In the genomic region with DNA sequence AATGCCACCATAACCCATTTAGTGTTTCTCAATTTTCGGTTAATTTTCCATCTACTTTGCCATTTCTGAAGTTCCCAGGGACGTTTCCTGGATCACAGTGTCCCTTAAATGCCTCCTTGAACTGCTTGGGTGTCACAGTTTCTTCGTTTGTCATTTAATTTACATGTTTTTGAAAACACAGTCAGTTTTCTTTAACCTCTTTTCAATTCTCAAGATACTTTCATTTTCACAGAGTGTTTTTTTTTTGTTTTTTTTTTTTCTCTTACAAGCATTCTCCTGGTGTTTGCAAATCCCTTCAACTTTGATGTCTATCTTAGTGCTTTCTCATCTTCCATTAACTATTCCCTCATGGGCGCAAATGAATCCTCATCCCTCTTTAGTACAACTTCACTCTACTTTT, we compare ENCODE assay signal across 29 cellular contexts.
"Had no signal": no experiment of that assay in that cellular context is flagged by ENCODE, and none has a peak within 500 bp of the region (broad histone marks: within the 10 kb centered on the region; RNA-seq: fewer than 3 reads in every experiment).

No MANE protein-coding gene starts in this region.

- DNase-seq: activated CD4-positive, alpha-beta memory T cell treated with anti-CD3 and anti-CD28 coated beads, Interleukin-2, amount 10 ng/mL, durations not matched to agents 7 days and 5 days; activated CD4-positive, alpha-beta T cell treated with anti-CD3 and anti-CD28 coated beads for 1 hour; activated CD4-positive, alpha-beta T cell treated with anti-CD3 and anti-CD28 coated beads for 4 hours; activated CD4-positive, alpha-beta T cell treated with anti-CD3 and anti-CD28 coated beads, Interleukin-2, amount 10 ng/mL, durations not matched to agents 7 days and 5 days; activated CD4-positive, alpha-beta T cell treated with anti-CD3 and anti-CD28 coated beads, Interleukin-2, amount 50 U/mL, for 4 hours; activated CD4-positive, CD25-positive, alpha-beta regulatory T cell; activated CD8-positive, alpha-beta memory T cell treated with anti-CD3 and anti-CD28 coated beads, Interleukin-2, amount 50 U/mL, for 48 hours; activated gamma-delta T cell; activated naive CD4-positive, alpha-beta T cell; activated naive CD4-positive, alpha-beta T cell treated with anti-CD3 and anti-CD28 coated beads, Interleukin-2, amount 10 ng/mL, durations not matched to agents 7 days and 5 days; activated naive CD8-positive, alpha-beta T cell treated with anti-CD3 and anti-CD28 coated beads, Interleukin-2, amount 10 ng/mL, durations not matched to agents 7 days and 5 days; activated T-cell treated with anti-CD3 and anti-CD28 coated beads for 4 hours; activated T-cell treated with anti-CD3 and anti-CD28 coated beads, Interleukin-2, amount 50 U/mL, for 24 hours; activated T-cell treated with anti-CD3 and anti-CD28 coated beads, Interleukin-2, amount 50 U/mL, for 72 hours; amniotic stem cell; anterior cingulate cortex; body of pancreas; caudate nucleus; effector CD8-positive, alpha-beta T cell; esophagus squamous epithelium; foreskin melanocyte; heart right ventricle; T-helper 2 cell had no signal

- ATAC-seq: activated naive CD4-positive, alpha-beta T cell treated with anti-CD3 and anti-CD28 coated beads, Interleukin-2, amount 50 U/mL, for 72 hours; activated T-cell treated with anti-CD3 and anti-CD28 coated beads, Interleukin-2, amount 50 U/mL, for 72 hours; body of pancreas; gastroesophageal sphincter; heart right ventricle had no signal

- H3K4me3 ChIP-seq: body of pancreas, esophagus squamous epithelium, gastroesophageal sphincter, heart right ventricle had no signal

- H3K36me3 ChIP-seq: esophagus squamous epithelium, gastroesophageal sphincter, heart right ventricle had no signal

- FAIRE-seq: colon, endometrium, endothelial cell of umbilical vein had no signal

- H3K9me3 ChIP-seq: body of pancreas, esophagus squamous epithelium, gastroesophageal sphincter, heart right ventricle had no signal

- H3K27ac ChIP-seq: body of pancreas, epithelial cell of prostate, esophagus squamous epithelium, gastroesophageal sphincter, heart right ventricle had no signal

- H3K27me3 ChIP-seq: body of pancreas, esophagus squamous epithelium, gastroesophageal sphincter had no signal

- H3K4me1 ChIP-seq: body of pancreas, esophagus squamous epithelium, gastroesophageal sphincter had no signal
